In genomic region chr3:162211470-162211869, GRCh38 we compare ENCODE assay signal across 18 cellular contexts.
"Had no signal": no experiment of that assay in that cellular context is flagged by ENCODE, and none has a peak within 500 bp of the region (broad histone marks: within the 10 kb centered on the region; RNA-seq: fewer than 3 reads in every experiment).

No MANE protein-coding gene starts in this region.

- H3K36me3 ChIP-seq: colonic mucosa, heart left ventricle, pancreas, tibial artery, upper lobe of left lung, uterus had no signal

- H3K4me3 Mint-ChIP-seq: naive B cell; nephron progenitor cell; stimulated activated memory B cell treated with anti-CD40 and anti-IgM and Interleukin-4, amounts not matched to agents 10 μg/mL and 1 μg/mL and 100 μg/mL, for 72 hours; stimulated activated naive CD8-positive, alpha-beta T cell treated with anti-CD3 and anti-CD28 coated beads, Interleukin-15, Interleukin-2, amounts not matched to agents 100 ng/mL and 50 ng/mL, for 24 hours had no signal

- H3K9me3 ChIP-seq: colonic mucosa, heart left ventricle, pancreas, tibial artery, upper lobe of left lung, uterus had no signal

- H3K36me3 Mint-ChIP-seq: naive B cell; stimulated activated memory B cell treated with anti-CD40 and anti-IgM and Interleukin-4, amounts not matched to agents 10 μg/mL and 1 μg/mL and 100 μg/mL, for 72 hours had no signal

- ATAC-seq: heart left ventricle; pancreas; right cardiac atrium; stimulated activated memory B cell treated with anti-CD40 and anti-IgM and Interleukin-4, amounts not matched to agents 10 μg/mL and 1 μg/mL and 100 μg/mL, for 72 hours had no signal

- H3K27me3 Mint-ChIP-seq: naive B cell; progenitor cell of endocrine pancreas; stimulated activated memory B cell treated with anti-CD40 and anti-IgM and Interleukin-4, amounts not matched to agents 10 μg/mL and 1 μg/mL and 100 μg/mL, for 72 hours; stimulated activated naive CD8-positive, alpha-beta T cell treated with anti-CD3 and anti-CD28 coated beads, Interleukin-15, Interleukin-2, amounts not matched to agents 100 ng/mL and 50 ng/mL, for 24 hours had no signal

- H3K9me3 Mint-ChIP-seq: nephron progenitor cell; stimulated activated memory B cell treated with anti-CD40 and anti-IgM and Interleukin-4, amounts not matched to agents 10 μg/mL and 1 μg/mL and 100 μg/mL, for 72 hours; stimulated activated naive CD8-positive, alpha-beta T cell treated with anti-CD3 and anti-CD28 coated beads, Interleukin-15, Interleukin-2, amounts not matched to agents 100 ng/mL and 50 ng/mL, for 24 hours had no signal

- H3K27ac ChIP-seq: colonic mucosa, heart left ventricle, pancreas, tibial artery, upper lobe of left lung, uterus had no signal

- H3K4me1 ChIP-seq: colonic mucosa, heart left ventricle, pancreas, tibial artery, upper lobe of left lung, uterus had no signal

- H3K4me3 ChIP-seq: colonic mucosa, heart left ventricle, pancreas, tibial artery, upper lobe of left lung, uterus had no signal

- H3K4me1 Mint-ChIP-seq: naive B cell; nephron progenitor cell; stimulated activated memory B cell treated with anti-CD40 and anti-IgM and Interleukin-4, amounts not matched to agents 10 μg/mL and 1 μg/mL and 100 μg/mL, for 72 hours had no signal

- H3K27ac Mint-ChIP-seq: naive B cell; nephron progenitor cell; progenitor cell of endocrine pancreas; stimulated activated memory B cell treated with anti-CD40 and anti-IgM and Interleukin-4, amounts not matched to agents 10 μg/mL and 1 μg/mL and 100 μg/mL, for 72 hours; stimulated activated naive CD8-positive, alpha-beta T cell treated with anti-CD3 and anti-CD28 coated beads, Interleukin-15, Interleukin-2, amounts not matched to agents 100 ng/mL and 50 ng/mL, for 24 hours had no signal

- DNase-seq: colonic mucosa; dermis blood vessel endothelial cell; effector CD4-positive, alpha-beta T cell; heart left ventricle; hippocampal formation; kidney glomerular epithelial cell; mesendoderm; naive B cell; nephron progenitor cell; pancreas; right cardiac atrium; stimulated activated CD4-positive, alpha-beta T cell treated with anti-CD3 and anti-CD28 coated beads, Interleukin-4, amount 100 ng/mL, for 1 hour; tibial artery; upper lobe of left lung; uterus had no signal

- H3K27me3 ChIP-seq: colonic mucosa, heart left ventricle, pancreas, tibial artery, upper lobe of left lung, uterus had no signal
